ENCODE assay signal across 19 cellular contexts in the genomic region with DNA sequence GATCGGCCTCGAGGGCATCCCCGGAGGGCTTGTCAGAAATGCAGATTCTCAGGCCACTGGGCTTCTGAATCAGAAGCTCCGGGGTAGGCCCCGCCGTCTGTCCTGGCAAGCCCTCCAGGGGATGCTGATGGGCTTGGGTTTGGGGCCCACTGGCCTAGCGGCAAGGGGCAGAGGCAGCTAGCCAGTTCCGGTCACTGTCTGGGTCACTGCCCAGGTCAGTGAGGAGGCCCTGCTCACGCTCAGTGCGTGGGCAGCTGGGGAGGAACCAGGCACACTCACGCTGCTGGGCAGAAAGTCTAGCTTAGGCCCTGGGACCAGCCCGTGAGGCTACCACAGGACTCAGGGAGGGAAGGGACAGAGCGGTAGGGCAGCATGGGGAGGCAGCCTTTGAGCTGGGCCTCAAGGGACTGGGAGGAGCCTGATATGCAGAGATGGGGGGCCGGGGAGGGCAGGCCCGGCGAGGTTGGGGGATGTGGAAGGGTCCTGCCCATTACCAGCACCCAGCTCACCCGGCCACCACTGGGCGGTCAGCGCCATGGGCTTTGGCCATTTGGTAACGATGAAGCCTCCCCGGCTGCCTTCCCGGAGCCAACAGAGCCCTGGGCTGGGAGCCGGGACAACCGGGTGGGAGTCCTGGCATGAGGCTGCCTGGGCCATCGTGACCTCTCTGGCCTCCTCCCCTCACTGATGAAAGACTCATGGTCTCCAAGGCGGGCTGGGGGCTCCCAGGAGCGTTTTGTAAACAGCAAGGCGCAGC. TPM values are rescaled to one million over a fixed set of nuclear protein-coding genes. Genes with fewer than 3 reads are reported as not detected.
DNase-seq lines count a peak whose midpoint lies in the region; ATAC-seq, FAIRE-seq and TF ChIP-seq lines count a peak whose summit lies in the region.
"Had no signal": no experiment of that assay in that cellular context is flagged by ENCODE, and none has a peak within 500 bp of the region (broad histone marks: within the 10 kb centered on the region; RNA-seq: fewer than 3 reads in every experiment).

No MANE protein-coding gene starts in this region.

- in situ Hi-C loops in HepG2 (cut with HindIII; ENCODE audit: extremely low pct_ligation_motif_present, low pct_unique_long_range_greater_than_20kb), result no loop called here

- H3K4ac ChIP-seq in H1 (replicated peaks; ENCODE audit: insufficient read length, low read depth, low read length), result peak overlapping the region; percentile 44

- H3K4me2 ChIP-seq in HepG2 (ENCODE audit: low read depth, low read length) (no peak overlapping the region), H1 (ENCODE audit: insufficient read depth in 1 of 2, low read depth in 2 of 2, low read length in 2 of 2) (no peak overlapping the region)

- H3K56ac ChIP-seq in H1 (replicated peaks; ENCODE audit: insufficient read length, low read depth, low read length), result no peak overlapping the region

- DNase-seq in HepG2 (ENCODE audit: low spot score) (no peak), right lobe of liver (no peak), H1 (ENCODE audit: low read depth in 1 of 2, low spot score in 2 of 2) (no peak), uterus (peak; percentile 63 to 67), NCI-H1105 treated with DMSO at 0.1 percent for 48 hours (lab: John Stamatoyannopoulos, UW) (no peak)
- DNase-seq in stimulated activated CD4-positive, alpha-beta T cell treated with anti-CD3 and anti-CD28 coated beads, Interleukin-4, amount 100 ng/mL, for 1 hour, result no peak
- DNase-seq: BE2C; CD8-positive, alpha-beta T cell; DMS79; NCI-H1092 treated with DMSO at 0.1 percent for 48 hours; NCI-H1694; NCI-H526 treated with DMSO at 0.1 percent for 48 hours; OCI-M1; SJCRH30 had no signal

- H4K91ac ChIP-seq in H1 (replicated peaks; ENCODE audit: insufficient read length, low read length), result peak overlapping the region; percentile 8

- no peak overlapping the region for H3K14ac ChIP-seq in H1 (ENCODE audit: insufficient read length)

- H2BK20ac ChIP-seq in H1 (ENCODE audit: low read length), result no peak overlapping the region

- no peak overlapping the region for H3K23ac ChIP-seq in H1 (ENCODE audit: insufficient read length)

- H2AFZ ChIP-seq in HepG2 (ENCODE audit: low read length), result no peak overlapping the region
- H2AFZ ChIP-seq in H1 (ENCODE audit: low read length), result no peak overlapping the region; the same call in 1 of the 2 replicates

- H3K9ac ChIP-seq in HepG2 (ENCODE audit: insufficient read depth, low read depth, low read length) (no peak overlapping the region), H1 (replicated peaks in 1 of 4; ENCODE audit: extremely low read depth in 1 of 4, low read depth in 3 of 4, low read length in 3 of 4) (no peak overlapping the region)

- peaks cover 11% of the 10 kb centered on the region for H3K9me3 ChIP-seq in HepG2 (ENCODE audit: low read length)
- peaks cover 0 to 6% (median 0%) of the 10 kb centered on the region in 4 donors for H3K9me3 ChIP-seq in right lobe of liver
- peaks cover 2 to 4% of the 10 kb centered on the region in 2 experiments; a peak in 1 of 4 replicates for H3K9me3 ChIP-seq in H1 (ENCODE audit: insufficient read depth in 2 of 2, low read depth in 1 of 2, low read length in 1 of 2)
- peaks cover 8% of the 10 kb centered on the region for H3K9me3 ChIP-seq in mesodermal cell (ENCODE audit: control insufficient read depth, low read length)
- no peaks in the 10 kb centered on the region for H3K9me3 ChIP-seq in uterus
- H3K9me3 ChIP-seq: BE2C, SJCRH30 had no signal

- H3K79me2 ChIP-seq in HepG2 (ENCODE audit: insufficient read depth, low read length), result no peaks in the 10 kb centered on the region
- no peaks in the 10 kb centered on the region for H3K79me2 ChIP-seq in H1 (ENCODE audit: control insufficient read depth in 1 of 2, insufficient read depth in 2 of 2, low read length in 2 of 2)

- H3K27me3 ChIP-seq in HepG2 (ENCODE audit: control insufficient read depth in 1 of 2, insufficient read depth in 2 of 2, low read length in 2 of 2) (peaks cover 4 to 18% of the 10 kb centered on the region in 2 experiments; a peak in 4 of 5 replicates), right lobe of liver (no peaks in the 10 kb centered on the region), H1 (replicated peaks in 1 of 4; ENCODE audit: control insufficient read depth in 3 of 4, extremely low read depth in 1 of 4, insufficient read depth in 3 of 4, low read length in 3 of 4) (no peaks in the 10 kb centered on the region; a peak in 1 of 7 replicates), uterus (no peaks in the 10 kb centered on the region)
- H3K27me3 ChIP-seq: SJCRH30 had no signal

- peak; percentile 20; the same call in 1 of the 3 replicates for ATAC-seq in HepG2
- ATAC-seq in right lobe of liver, result no peak
- no peak for ATAC-seq in HG02678 (IDR thresholded peaks at IDR 0.05; ENCODE audit: unreplicated experiment)
- ATAC-seq: CD8-positive, alpha-beta T cell had no signal

- H3K23me2 ChIP-seq in H1 (ENCODE audit: low read depth, low read length), result no peaks in the 10 kb centered on the region

- H3K4me3 ChIP-seq in HepG2 (replicated peaks in 1 of 3; ENCODE audit: insufficient read depth in 1 of 3, low read depth in 2 of 3, low read length in 3 of 3) (no peak overlapping the region), right lobe of liver (no peak overlapping the region), H1 (ENCODE audit: extremely low read depth in 1 of 4, insufficient read depth in 2 of 4, low read depth in 3 of 4, low read length in 4 of 4) (no peak overlapping the region), mesodermal cell (ENCODE audit: extremely low read depth, insufficient read depth, low read length, poor library complexity, severe bottlenecking) (no peak overlapping the region), uterus (no peak overlapping the region)
- H3K4me3 ChIP-seq: SJCRH30 had no signal

- CTCF ChIA-PET in HepG2 (lab: Yijun Ruan, JAX; ENCODE audit: low intra/inter-chr PET ratio, low total read pairs), result no interaction called here
- CTCF ChIA-PET in H1 (lab: Charles Lee; ENCODE audit: partially characterized antibody), result interaction anchor here (0.7 to 1.7 kb wide), 7 partner anchors 9 to 191 kb away, joined by 3 to 4 read pairs (median 4); no protein-coding TSS in a partner anchor

- TF ChIP-seq EP300 in HepG2 (IDR thresholded peaks at IDR 0.05; ENCODE audit: low read depth in 2 of 2, low read length in 2 of 2) (no peak), HepG2 (CRISPR knock-in tag; IDR thresholded peaks at IDR 0.05; ENCODE audit: borderline replicate concordance) (no peak), H1 (IDR thresholded peaks at IDR 0.05; ENCODE audit: borderline replicate concordance in 1 of 2, low read depth in 2 of 2, low read length in 2 of 2) (no peak)

- 18% methylated on average over 3 of the region's 28 CpGs for WGBS in HepG2 (ENCODE audit: low lambda C conversion rate)
- WGBS in right lobe of liver (ENCODE audit: insufficient coverage, low coverage, low lambda C conversion rate, missing lambda C conversion rate), result 37% methylated on average over 4 of the region's 28 CpGs
- WGBS in H1 (ENCODE audit: extremely low coverage in 1 of 2, insufficient coverage in 1 of 2, insufficient read length in 1 of 2, insufficient replicate concordance in 2 of 2, low coverage in 1 of 2, low lambda C conversion rate in 2 of 2, missing lambda C conversion rate in 1 of 2), 2 experiments, result 78% methylated on average over 25 of the region's 28 CpGs; no CpG with 5 or more reads in 1 of the 2 experiments
- 87 to 90% methylated on average over 23 to 27 of the region's 28 CpGs for WGBS in mesodermal cell (ENCODE audit: insufficient coverage in 2 of 2), 2 experiments

- TF ChIP-seq RAD21 in HepG2 (CRISPR knock-in tag; IDR thresholded peaks at IDR 0.05), result no peak
- no peak for TF ChIP-seq RAD21 in H1 (IDR thresholded peaks at IDR 0.05 in 1 of 2, conservative IDR thresholded peaks at IDR 0.05 in 1 of 2; ENCODE audit: low read depth in 2 of 2, low read length in 2 of 2)

- no TSS peak for BruUV-seq in HepG2 (replicated peaks; lab: Mats Ljungman, UMichigan)

- H4K20me1 ChIP-seq in HepG2 (ENCODE audit: insufficient read depth, low read length) (no peaks in the 10 kb centered on the region), H1 (replicated peaks in 1 of 2; ENCODE audit: control insufficient read depth in 1 of 2, insufficient read depth in 2 of 2, low read length in 2 of 2) (no peaks in the 10 kb centered on the region)

- H2AK5ac ChIP-seq in H1 (ENCODE audit: low read depth, low read length), result no peak overlapping the region

- FAIRE-seq in HepG2 (lab: Jason Lieb, UNC) (no peak), H1 (lab: Jason Lieb, UNC) (no peak)
- FAIRE-seq: D721Med had no signal

- peak overlapping the region; percentile 97; the same call in 1 of the 2 replicates for H2BK15ac ChIP-seq in H1 (ENCODE audit: low read length)

- no peak for TF ChIP-seq CTCF in HepG2 (CRISPR knock-in tag; IDR thresholded peaks at IDR 0.05)
- TF ChIP-seq CTCF in right lobe of liver (IDR thresholded peaks at IDR 0.05), result no peak
- TF ChIP-seq CTCF in H1 (IDR thresholded peaks at IDR 0.05; ENCODE audit: control extremely low read depth in 1 of 3, insufficient read depth in 1 of 3, low read depth in 1 of 3, low read length in 3 of 3), result no peak
- TF ChIP-seq CTCF in uterus (IDR thresholded peaks at IDR 0.05), result no peak

- H2BK12ac ChIP-seq in H1 (ENCODE audit: low read depth, low read length), result peak overlapping the region; percentile 60; the same call in 1 of the 2 replicates

- H2BK120ac ChIP-seq in H1 (replicated peaks; ENCODE audit: low read depth, low read length), result no peak overlapping the region

- no peak for TF ChIP-seq POLR2A in HepG2 (IDR thresholded peaks at IDR 0.05; ENCODE audit: insufficient read depth in 1 of 2, low read depth in 2 of 2, low read length in 2 of 2)
- no peak for TF ChIP-seq POLR2A in right lobe of liver (IDR thresholded peaks at IDR 0.05)
- no peak for TF ChIP-seq POLR2A in H1 (IDR thresholded peaks at IDR 0.05; ENCODE audit: control extremely low read depth in 1 of 2, low read depth in 2 of 2, low read length in 2 of 2)
- no peak for TF ChIP-seq POLR2A in uterus (IDR thresholded peaks at IDR 0.05)

- H4K5ac ChIP-seq in H1 (ENCODE audit: insufficient read length, low read depth, low read length), result peak overlapping the region; percentile 37

- H4K8ac ChIP-seq in H1 (ENCODE audit: extremely low read depth, insufficient read depth, low read length), result 0 out of 2 replicates have a peak overlapping the region, but pooled peaks have one; percentile 71

- H3K4me1 ChIP-seq in HepG2 (ENCODE audit: insufficient read depth, low read length) (no peaks in the 10 kb centered on the region), right lobe of liver (no peaks in the 10 kb centered on the region), H1 (replicated peaks in 1 of 4; ENCODE audit: control insufficient read depth in 3 of 4, insufficient read depth in 4 of 4, low read length in 3 of 4) (peaks cover 0 to 8% (median 1%) of the 10 kb centered on the region in 4 experiments; a peak in 2 of 7 replicates), mesodermal cell (ENCODE audit: control insufficient read depth, insufficient read depth, low read length, poor library complexity, severe bottlenecking) (peaks cover 11% of the 10 kb centered on the region), uterus (peaks cover 5 to 7% of the 10 kb centered on the region in 2 donors)
- H3K4me1 ChIP-seq: BE2C, SJCRH30 had no signal

- H3K27ac ChIP-seq in HepG2 (ENCODE audit: extremely low read length, insufficient read depth, low read length) (no peak overlapping the region), right lobe of liver (no peak overlapping the region), H1 (ENCODE audit: low read depth, low read length) (0 out of 2 replicates have a peak overlapping the region, but pooled peaks have one; percentile 7), mesodermal cell (ENCODE audit: low read depth, low read length, severe bottlenecking) (peak overlapping the region; percentile 33), uterus (peak overlapping the region; percentile 71 to 88)
- H3K27ac ChIP-seq: 22Rv1, RWPE1, SJCRH30 had no signal

- H3K79me1 ChIP-seq in H1 (ENCODE audit: low read depth, low read length), result no peaks in the 10 kb centered on the region

- H2BK5ac ChIP-seq in H1 (ENCODE audit: low read depth, low read length), result peak overlapping the region; percentile 66; the same call in 1 of the 2 replicates

- peak overlapping the region; percentile 60; the same call in 1 of the 2 replicates for H3K18ac ChIP-seq in H1 (ENCODE audit: extremely low read depth, low read length)

- POLR2A ChIA-PET in HepG2 (lab: Yijun Ruan, JAX) (no interaction called here), H1 (lab: Charles Lee; ENCODE audit: partially characterized antibody) (interaction anchor here (1.1 to 1.2 kb wide), 2 partner anchors 14 to 151 kb away, joined by 3 to 4 read pairs; no protein-coding TSS in a partner anchor)

- intact Hi-C loops in HepG2 (cut with micrococcal nuclease; ENCODE audit: unreplicated experiment), result no loop called here
- intact Hi-C loops in right lobe of liver (cut with DNase I), result no loop called here
- intact Hi-C loops in uterus (cut with DNase I; ENCODE audit: low total_unique reads), result no loop called here

- no peaks in the 10 kb centered on the region for H3K36me3 ChIP-seq in HepG2 (replicated peaks in 1 of 2; ENCODE audit: control insufficient read depth in 1 of 2, insufficient read depth in 2 of 2, low read length in 2 of 2)
- no peaks in the 10 kb centered on the region for H3K36me3 ChIP-seq in right lobe of liver
- H3K36me3 ChIP-seq in H1 (ENCODE audit: control insufficient read depth in 2 of 4, insufficient read depth in 4 of 4, low read length in 3 of 4), result no peaks in the 10 kb centered on the region; a peak in 1 of 8 replicates
- H3K36me3 ChIP-seq in mesodermal cell (ENCODE audit: control insufficient read depth, insufficient read depth, low read length), result no peaks in the 10 kb centered on the region
- no peaks in the 10 kb centered on the region for H3K36me3 ChIP-seq in uterus
- H3K36me3 ChIP-seq: BE2C, SJCRH30 had no signal

RNA-seq across cellular contexts. Expression of gene SHISAL1, which starts 14.2 kb away (rescaled TPM):
- total RNA-seq in HepG2 (2016; rRNA removed; fragmentation: Illumina TruSeq; extraction: Trizol) (not detected in 2 replicates), right lobe of liver (under 1 TPM; 0.05 to 0.31 (median 0.17) TPM), uterus (10 to 100 TPM in 2 of 4 donors, 1 to 10 TPM in 2; 4.7 to 44.2 (median 22.9) TPM)
- not detected in 2 replicates for total RNA-seq in HepG2 (2016; cell fraction: cytosol; rRNA removed; fragmentation: Illumina TruSeq; extraction: Trizol; ENCODE audit: low read depth)
- not detected in 2 replicates for total RNA-seq in HepG2 (2016; cell fraction: insoluble cytoplasmic fraction; rRNA removed; fragmentation: Illumina TruSeq; extraction: Trizol)
- not detected in 2 replicates for total RNA-seq in HepG2 (2016; cell fraction: membrane; rRNA removed; fragmentation: Illumina TruSeq; extraction: Trizol)
- total RNA-seq in HepG2 (2016; cell fraction: nucleus; rRNA removed; fragmentation: Illumina TruSeq; extraction: Trizol), result not detected in 2 replicates
- polyA plus RNA-seq in HepG2 (2011; rRNA removed) (not detected in 2 replicates), H1 (2011; rRNA removed) (2.4 and 3.7 TPM in 2 replicates)
- polyA plus RNA-seq in HepG2 (2011; cell fraction: cytosol; rRNA removed), result not detected in 2 replicates
- polyA plus RNA-seq in HepG2 (2011; cell fraction: nucleus; rRNA removed), result not detected in 2 replicates
- not detected in 2 replicates for polyA plus RNA-seq in HepG2 (2012)
- polyA plus RNA-seq in HepG2 (2016; cell fraction: cytosol; fragmentation: Illumina TruSeq; extraction: Trizol; ENCODE audit: low read depth), result not detected in 2 replicates
- not detected in 2 replicates for polyA plus RNA-seq in HepG2 (2016; cell fraction: insoluble cytoplasmic fraction; fragmentation: Illumina TruSeq; extraction: Trizol; ENCODE audit: low read depth)
- polyA plus RNA-seq in HepG2 (2016; cell fraction: membrane; fragmentation: Illumina TruSeq; extraction: Trizol; ENCODE audit: low read depth), result not detected in 2 replicates
- not detected in 2 replicates for polyA plus RNA-seq in HepG2 (2016; cell fraction: nucleus; fragmentation: Illumina TruSeq; extraction: Trizol; ENCODE audit: insufficient read depth, low read depth)
- polyA minus RNA-seq in HepG2 (2011; rRNA and poly(A)+ RNA removed; ENCODE audit: low replicate concordance), result 0.04 and 16.2 TPM in 2 replicates
- 0.09 TPM in 1 of 2 replicates, not detected in the other for polyA minus RNA-seq in HepG2 (2011; cell fraction: cytosol; rRNA and poly(A)+ RNA removed)
- not detected in 2 replicates for polyA minus RNA-seq in HepG2 (2011; cell fraction: nucleus; rRNA and poly(A)+ RNA removed)
- 5.4 and 5.8 TPM in 2 replicates for total RNA-seq in H1 (2021; fragmentation: NEBNext Ultra II Directional; extraction: Animal tissue kit (Norgen Biotek cat#: 25700))
- polyA plus RNA-seq in H1 (2011; cell fraction: cytosol; rRNA removed), result 2.7 TPM
- 3.0 TPM for polyA plus RNA-seq in H1 (2011; cell fraction: nucleus; rRNA removed)
- polyA plus RNA-seq in H1 (2012, experiment 1 of 2), result 4.3 to 5.6 TPM (median 5.0 TPM) in 4 replicates
- polyA plus RNA-seq in H1 (2012, experiment 2 of 2), result 3.5 TPM
- polyA plus RNA-seq in H1 (2013, experiment 1 of 2), result 2.3 TPM
- 2.5 TPM for polyA plus RNA-seq in H1 (2013, experiment 2 of 2)
- 7.7 and 11.4 TPM in 2 replicates for polyA minus RNA-seq in H1 (2011; rRNA and poly(A)+ RNA removed)
- polyA minus RNA-seq in H1 (2011; cell fraction: cytosol; rRNA and poly(A)+ RNA removed), result 2.6 TPM
- polyA minus RNA-seq in H1 (2011; cell fraction: nucleus; rRNA and poly(A)+ RNA removed), result 2.2 TPM
- polyA plus RNA-seq in mesodermal cell (2013, experiment 1 of 2), result 1.00 TPM
- 0.91 TPM for polyA plus RNA-seq in mesodermal cell (2013, experiment 2 of 2)
- total RNA-seq: CD8-positive, alpha-beta T cell; SJCRH30 had no signal

Comparison
In these comparisons a context has a peak if more than half of its experiments do, and no peak if none do; other contexts are left out.
1. DNase-seq: peak in uterus (2 of 2); none in HepG2 (single experiment), right lobe of liver (0 of 3), H1 (0 of 2), NCI-H1105 treated with DMSO at 0.1 percent for 48 hours (single experiment) and stimulated activated CD4-positive, alpha-beta T cell treated with anti-CD3 and anti-CD28 coated beads, Interleukin-4, amount 100 ng/mL, for 1 hour (single experiment).
2. H3K27ac ChIP-seq: peak in H1 (single experiment), mesodermal cell (single experiment) and uterus (2 of 2); none in HepG2 (single experiment) and right lobe of liver (0 of 3).